13 cellular contexts compared by ENCODE assay signal in the genomic region with DNA sequence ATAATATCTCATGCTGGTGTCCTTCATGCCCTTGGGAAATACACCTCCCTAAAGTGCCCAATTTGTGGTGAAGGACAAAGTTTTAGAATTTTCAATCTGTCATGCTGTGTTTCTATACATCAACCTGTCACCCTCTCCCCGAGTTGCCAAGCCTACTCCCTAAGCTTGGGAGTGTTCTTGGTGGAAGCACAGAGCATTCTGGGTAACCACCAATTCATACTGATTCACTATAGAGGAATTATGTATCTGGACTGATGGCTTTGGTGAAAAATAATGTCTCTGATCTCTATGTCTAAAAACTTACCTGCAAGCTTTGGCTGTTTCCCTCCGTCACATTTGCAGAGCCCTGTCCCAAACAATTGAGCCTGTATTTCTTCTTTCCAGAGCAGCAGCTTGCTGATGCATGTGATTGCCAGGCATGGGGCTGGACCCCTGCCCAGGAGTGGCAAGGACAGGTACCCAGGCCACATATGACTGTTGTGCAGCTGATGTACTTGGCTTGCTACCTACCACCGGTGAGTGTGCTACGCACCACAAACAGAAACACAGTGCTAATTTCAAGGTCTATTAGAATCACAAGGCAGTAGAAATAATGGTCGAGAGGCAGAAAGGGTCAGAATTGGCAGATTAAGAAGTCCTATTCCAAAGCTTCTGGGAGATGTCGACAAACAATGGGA.
DNase-seq lines count a peak whose midpoint lies in the region; ATAC-seq, FAIRE-seq and TF ChIP-seq lines count a peak whose summit lies in the region.
"Had no signal": no experiment of that assay in that cellular context is flagged by ENCODE, and none has a peak within 500 bp of the region (broad histone marks: within the 10 kb centered on the region; RNA-seq: fewer than 3 reads in every experiment).

No MANE protein-coding gene starts in this region.

- H3K27ac ChIP-seq in GM23248 (peak overlapping the region; percentile 93), ascending aorta (peak overlapping the region; percentile 51 to 59), keratinocyte (ENCODE audit: control insufficient read depth, insufficient read depth, low read length) (peak overlapping the region; percentile 90)
- H3K27ac ChIP-seq: VCaP had no signal

- intact Hi-C loops in ascending aorta (cut with DNase I): no loop called here

- peak; percentile 31 for DNase-seq in GM23248
- DNase-seq in ascending aorta (ENCODE audit: low spot score in 2 of 2): no peak
- no peak for DNase-seq in keratinocyte (ENCODE audit: low read depth, low spot score)
- no peak for DNase-seq in NCI-H1105 (lab: John Stamatoyannopoulos, UW)
- no peak for DNase-seq in DMS53 (lab: John Stamatoyannopoulos, UW)
- no peak for DNase-seq in NCI-H1436 treated with DMSO at 0.1 percent for 48 hours (lab: John Stamatoyannopoulos, UW)
- DNase-seq: activated naive CD4-positive, alpha-beta T cell treated with anti-CD3 and anti-CD28 coated beads, Interleukin-2, amount 10 ng/mL, durations not matched to agents 7 days and 5 days; BE2C; posterior cingulate gyrus; stimulated activated CD8-positive, alpha-beta memory T cell treated with anti-CD3 and anti-CD28 coated beads, Interleukin-4, amount 100 ng/mL, for 48 hours had no signal

- H3K4me2 ChIP-seq in GM23248 (ENCODE audit: unreplicated experiment): peak overlapping the region; percentile 52
- peak overlapping the region; percentile 75 for H3K4me2 ChIP-seq in keratinocyte (ENCODE audit: control insufficient read depth, extremely low read depth, insufficient read depth, low read depth, low read length)
- H3K4me2 ChIP-seq in skeletal muscle satellite cell (ENCODE audit: low read length): peak overlapping the region; percentile 32

- peak; percentile 57 for FAIRE-seq in keratinocyte (lab: Jason Lieb, UNC)

- H3K4me1 ChIP-seq in GM23248 (ENCODE audit: insufficient read depth): peaks cover 22% of the 10 kb centered on the region
- peaks cover 6 to 7% of the 10 kb centered on the region in 2 donors for H3K4me1 ChIP-seq in ascending aorta
- peaks cover 17% of the 10 kb centered on the region for H3K4me1 ChIP-seq in keratinocyte (ENCODE audit: control insufficient read depth, extremely low read depth, insufficient read depth, low read length)
- H3K4me1 ChIP-seq in skeletal muscle satellite cell (ENCODE audit: control insufficient read depth, insufficient read depth, low read length): peaks cover 21% of the 10 kb centered on the region
- H3K4me1 ChIP-seq: BE2C had no signal

- TF ChIP-seq CTCF in ascending aorta (IDR thresholded peaks at IDR 0.05) (no peak), keratinocyte (optimal IDR thresholded peaks at IDR 0.05 in 1 of 3, IDR thresholded peaks at IDR 0.05 in 1 of 3, conservative IDR thresholded peaks at IDR 0.05 in 1 of 3; ENCODE audit: extremely low read depth in 1 of 3, insufficient read depth in 2 of 3, low read length in 3 of 3) (no peak)

- H3K9me3 ChIP-seq in GM23248 (ENCODE audit: low read depth): no peaks in the 10 kb centered on the region
- no peaks in the 10 kb centered on the region for H3K9me3 ChIP-seq in ascending aorta
- no peaks in the 10 kb centered on the region for H3K9me3 ChIP-seq in keratinocyte (ENCODE audit: control insufficient read depth, low read depth, low read length)
- no peaks in the 10 kb centered on the region for H3K9me3 ChIP-seq in skeletal muscle satellite cell (replicated peaks; ENCODE audit: low read length)
- H3K9me3 ChIP-seq: BE2C had no signal

- H3K4me3 ChIP-seq in GM23248: peak overlapping the region; percentile 29; the same call in 1 of the 2 replicates
- H3K4me3 ChIP-seq in ascending aorta: no peak overlapping the region
- H3K4me3 ChIP-seq in keratinocyte (ENCODE audit: control insufficient read depth in 2 of 3, extremely low read depth in 1 of 3, insufficient read depth in 2 of 3, low read depth in 1 of 3, low read length in 3 of 3): no peak overlapping the region
- no peak overlapping the region for H3K4me3 ChIP-seq in skeletal muscle satellite cell (ENCODE audit: low read length)

- no peaks in the 10 kb centered on the region for H3K9me2 ChIP-seq in GM23248 (ENCODE audit: insufficient read depth)

- H3K36me3 ChIP-seq in GM23248 (ENCODE audit: low read depth) (no peaks in the 10 kb centered on the region), ascending aorta (no peaks in the 10 kb centered on the region), keratinocyte (ENCODE audit: control insufficient read depth in 2 of 2, extremely low read depth in 1 of 2, insufficient read depth in 2 of 2, low read length in 2 of 2) (no peaks in the 10 kb centered on the region), skeletal muscle satellite cell (ENCODE audit: insufficient read depth, low read length) (no peaks in the 10 kb centered on the region)
- H3K36me3 ChIP-seq: BE2C had no signal

- no peaks in the 10 kb centered on the region for H3K27me3 ChIP-seq in GM23248 (replicated peaks; ENCODE audit: insufficient read depth)
- H3K27me3 ChIP-seq in ascending aorta: no peaks in the 10 kb centered on the region
- H3K27me3 ChIP-seq in keratinocyte (ENCODE audit: control insufficient read depth, extremely low read depth, insufficient read depth, low read length): no peaks in the 10 kb centered on the region
- H3K27me3 ChIP-seq in skeletal muscle satellite cell (ENCODE audit: control insufficient read depth, insufficient read depth, low read length): no peaks in the 10 kb centered on the region
- H3K27me3 ChIP-seq: BE2C had no signal

- H3K9ac ChIP-seq in GM23248 (peak overlapping the region; percentile 58), keratinocyte (ENCODE audit: control insufficient read depth, extremely low read depth, insufficient read depth, low read length) (no peak overlapping the region), skeletal muscle satellite cell (ENCODE audit: low read depth, low read length) (peak overlapping the region; percentile 71)

- H3K9me1 ChIP-seq in keratinocyte (ENCODE audit: control insufficient read depth, extremely low read depth, insufficient read depth, low read length): no peaks in the 10 kb centered on the region

- 84 to 86% methylated on average over 6 of the region's 6 CpGs for WGBS in GM23248 (ENCODE audit: low coverage in 1 of 2, low lambda C conversion rate in 2 of 2, missing lambda C conversion rate in 2 of 2), 2 experiments

- dilution Hi-C loops in keratinocyte (cut with MboI; ENCODE audit: extremely low pct_ligation_motif_present, low sequenced_read_pairs): no loop called here

- ATAC-seq in HG03354 (IDR thresholded peaks at IDR 0.05; ENCODE audit: poor library complexity, severe bottlenecking, unreplicated experiment): no peak

- in situ Hi-C loops in GM23248 (cut with MboI): no loop called here

- H3K79me2 ChIP-seq in GM23248 (ENCODE audit: insufficient read depth) (no peaks in the 10 kb centered on the region), keratinocyte (ENCODE audit: control insufficient read depth, insufficient read depth, low read length) (no peaks in the 10 kb centered on the region)

- H3F3A ChIP-seq in GM23248 (ENCODE audit: insufficient read depth): peaks cover 31% of the 10 kb centered on the region

- H4K20me1 ChIP-seq in GM23248 (ENCODE audit: insufficient read depth) (no peaks in the 10 kb centered on the region), keratinocyte (ENCODE audit: control insufficient read depth, extremely low read depth, insufficient read depth, low read length) (no peaks in the 10 kb centered on the region)

- H2AFZ ChIP-seq in GM23248 (no peak overlapping the region), keratinocyte (ENCODE audit: control insufficient read depth, low read length) (no peak overlapping the region)
